ENCODE assay signal across 9 cellular contexts in the genomic region with DNA sequence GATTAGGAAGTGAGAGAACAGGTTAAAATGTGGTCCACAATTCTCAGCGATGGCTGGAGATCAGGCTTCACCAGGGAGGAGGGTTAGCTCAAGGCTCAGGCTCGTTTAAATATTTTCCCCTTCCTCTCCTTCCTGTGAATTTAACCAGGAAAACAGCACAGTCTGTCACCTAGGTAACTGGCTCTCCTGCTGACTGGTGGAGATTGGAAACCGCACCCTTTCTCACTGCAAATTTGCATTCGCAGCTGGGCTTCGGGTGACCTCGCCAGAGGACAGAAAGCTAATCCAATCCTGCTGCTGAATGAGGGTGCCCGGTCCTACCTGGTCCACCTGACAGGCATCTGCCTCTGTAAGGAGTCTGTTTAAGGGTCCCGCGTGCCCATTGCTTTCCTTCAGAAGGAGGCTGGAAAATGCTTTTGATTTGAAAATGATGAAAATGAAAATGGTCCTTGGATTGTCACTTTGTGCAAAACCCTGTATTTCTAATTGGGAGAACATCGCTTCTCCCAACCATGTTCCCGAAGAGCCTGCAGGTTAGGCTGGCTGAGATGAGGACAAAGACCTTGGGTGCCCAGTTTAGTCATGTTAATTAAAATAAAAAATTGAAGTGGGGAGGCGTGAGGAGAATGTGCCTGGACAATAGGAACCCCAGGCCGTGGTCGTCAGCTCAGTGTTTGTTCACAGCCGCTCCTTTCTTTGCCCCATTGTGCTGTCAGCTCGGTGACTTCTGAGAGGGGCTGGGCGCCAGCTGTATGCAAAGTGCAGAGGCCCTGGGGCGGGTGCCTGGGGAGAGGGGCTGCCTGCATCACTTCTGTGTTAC. TPM values are rescaled to one million over a fixed set of nuclear protein-coding genes. Genes with fewer than 3 reads are reported as not detected.
A peak's percentile ranks its signal among the peaks of the same experiment; 100 is the strongest.
DNase-seq lines count a peak whose midpoint lies in the region; ATAC-seq and TF ChIP-seq lines count a peak whose summit lies in the region.
"Had no signal": no experiment of that assay in that cellular context is flagged by ENCODE, and none has a peak within 500 bp of the region (broad histone marks: within the 10 kb centered on the region; RNA-seq: fewer than 3 reads in every experiment).

No MANE protein-coding gene starts in this region.

- intact Hi-C loops in transverse colon (cut with DNase I; ENCODE audit: low total_unique reads): no loop called here
- intact Hi-C loops in CD4-positive, alpha-beta memory T cell (cut with micrococcal nuclease): no loop called here

- no peak overlapping the region for H3K27ac Mint-ChIP-seq in CD4-positive, alpha-beta memory T cell

- no peaks in the 10 kb centered on the region for H3K36me3 ChIP-seq in transverse colon
- H3K36me3 ChIP-seq in CD4-positive, alpha-beta memory T cell (ENCODE audit: insufficient read depth, low read length): no peaks in the 10 kb centered on the region
- H3K36me3 ChIP-seq: ascending aorta, neutrophil had no signal

- H3K4me3 ChIP-seq in fibroblast of villous mesenchyme (ENCODE audit: low read depth, low read length): no peak overlapping the region
- H3K4me3 ChIP-seq in transverse colon: no peak overlapping the region
- no peak overlapping the region for H3K4me3 ChIP-seq in CD4-positive, alpha-beta memory T cell (ENCODE audit: low read length in 2 of 2)
- H3K4me3 ChIP-seq: ascending aorta had no signal

- CTCF ChIA-PET in CD4-positive, alpha-beta memory T cell (lab: Charles Lee; ENCODE audit: partially characterized antibody): interaction anchor here (0.6 to 1.9 kb wide), 4 partner anchors 8 to 324 kb away, joined by 3 to 5 read pairs (median 4); no protein-coding TSS in a partner anchor

- no peaks in the 10 kb centered on the region for H3K9me3 Mint-ChIP-seq in CD4-positive, alpha-beta memory T cell

- no peak for TF ChIP-seq CTCF in fibroblast of villous mesenchyme (IDR thresholded peaks at IDR 0.05; ENCODE audit: insufficient read depth, low read depth, low read length)
- no peak for TF ChIP-seq CTCF in transverse colon (IDR thresholded peaks at IDR 0.05)

- WGBS in transverse colon (ENCODE audit: low coverage in 1 of 2), 2 donors: 34 to 35% methylated on average over 11 to 18 of the region's 18 CpGs

- no peak for TF ChIP-seq POLR2A in transverse colon (IDR thresholded peaks at IDR 0.05)

- H3K27me3 Mint-ChIP-seq in CD4-positive, alpha-beta memory T cell: peaks cover 0 to 8% of the 10 kb centered on the region in 2 donors

- DNase-seq in LHCN-M2 (ENCODE audit: low read depth) (peak; percentile 23), NCI-H774 (lab: John Stamatoyannopoulos, UW) (peak; percentile 94), fibroblast of villous mesenchyme (ENCODE audit: low read depth) (peak; percentile 28), transverse colon (peak; percentile 31)
- DNase-seq in CD4-positive, alpha-beta memory T cell: no peak

- no peak overlapping the region for H3K4me3 Mint-ChIP-seq in CD4-positive, alpha-beta memory T cell

- in situ Hi-C loops in transverse colon (cut with MboI; ENCODE audit: low pct_ligation_motif_present in 1 of 4, low pct_unique_long_range_greater_than_20kb in 1 of 4, low sequenced_read_pairs in 3 of 4): loop anchor here in 1 of 4 donors (25.0 kb wide), 1 partner anchor 525 kb away; no protein-coding TSS in a partner anchor

- POLR2A ChIA-PET in CD4-positive, alpha-beta memory T cell (lab: Charles Lee; ENCODE audit: partially characterized antibody): no interaction called here

- ATAC-seq in GM21576 (IDR thresholded peaks at IDR 0.05; ENCODE audit: unreplicated experiment) (no peak), HG03135 (IDR thresholded peaks at IDR 0.05; ENCODE audit: unreplicated experiment) (no peak)

- no peaks in the 10 kb centered on the region for H3K36me3 Mint-ChIP-seq in CD4-positive, alpha-beta memory T cell

- TF ChIP-seq EP300 in transverse colon (IDR thresholded peaks at IDR 0.05; ENCODE audit: low read depth): no peak

- no peaks in the 10 kb centered on the region for H3K27me3 ChIP-seq in transverse colon
- H3K27me3 ChIP-seq in CD4-positive, alpha-beta memory T cell (ENCODE audit: insufficient read depth, low read length): peaks cover 4% of the 10 kb centered on the region
- H3K27me3 ChIP-seq: ascending aorta had no signal

- no peak overlapping the region for H3K27ac ChIP-seq in transverse colon
- H3K27ac ChIP-seq in CD4-positive, alpha-beta memory T cell (ENCODE audit: low read depth, low read length): no peak overlapping the region
- H3K27ac ChIP-seq: ascending aorta, neutrophil had no signal

- no peaks in the 10 kb centered on the region for H3K9me3 ChIP-seq in transverse colon
- H3K9me3 ChIP-seq in CD4-positive, alpha-beta memory T cell (ENCODE audit: control insufficient read depth in 1 of 2, low read length in 2 of 2): no peaks in the 10 kb centered on the region
- H3K9me3 ChIP-seq: ascending aorta, neutrophil had no signal

- peaks cover 0 to 7% (median under 1%) of the 10 kb centered on the region in 4 donors for H3K4me1 Mint-ChIP-seq in CD4-positive, alpha-beta memory T cell

- H3K4me1 ChIP-seq in transverse colon: no peaks in the 10 kb centered on the region
- no peaks in the 10 kb centered on the region for H3K4me1 ChIP-seq in CD4-positive, alpha-beta memory T cell (ENCODE audit: insufficient read depth, low read length)
- H3K4me1 ChIP-seq: ascending aorta had no signal

RNA-seq across cellular contexts. Expression of gene MTCL1, which starts 43.4 kb away (rescaled TPM):
- 16.1 and 19.3 TPM in 2 replicates for total RNA-seq in LHCN-M2 (2014; rRNA removed)
- polyA plus RNA-seq in LHCN-M2 (2012): 13.4 TPM
- total RNA-seq in fibroblast of villous mesenchyme: 59.6 and 80.5 TPM in 2 replicates
- 10 to 100 TPM; 12.3 to 35.9 (median 26.1) TPM for total RNA-seq in transverse colon
- total RNA-seq in CD4-positive, alpha-beta memory T cell: under 1 TPM; 0.29 to 0.36 TPM
- not detected for polyA plus RNA-seq in CD4-positive, alpha-beta memory T cell

RNA-seq across cellular contexts. Expression of gene RAB12, which starts 52.7 kb away (rescaled TPM):
- 46.4 and 53.0 TPM in 2 replicates for total RNA-seq in LHCN-M2 (2014; rRNA removed)
- polyA plus RNA-seq in LHCN-M2 (2012): 20.3 TPM
- 49.6 and 64.8 TPM in 2 replicates for total RNA-seq in fibroblast of villous mesenchyme
- total RNA-seq in transverse colon: 10 to 100 TPM in 3 of 4 donors, 1 to 10 TPM in 1; 6.7 to 40.3 (median 23.7) TPM
- total RNA-seq in CD4-positive, alpha-beta memory T cell: 10 to 100 TPM; 20.7 to 20.8 TPM
- polyA plus RNA-seq in CD4-positive, alpha-beta memory T cell: under 1 TPM; 0.11 to 0.36 TPM

Comparison
In these comparisons a context has a peak if more than half of its experiments do, and no peak if none do; other contexts are left out.
1. DNase-seq: peak in LHCN-M2 (single experiment), NCI-H774 (single experiment), fibroblast of villous mesenchyme (single experiment) and transverse colon (single experiment); none in CD4-positive, alpha-beta memory T cell (0 of 5).
2. RNA of gene MTCL1, which starts 43.4 kb away (total RNA-seq): 59.6 to 80.5 TPM in fibroblast of villous mesenchyme, 12.3 to 35.9 TPM in transverse colon and 16.1 to 19.3 TPM in LHCN-M2; 0.29 to 0.36 TPM in CD4-positive, alpha-beta memory T cell; every median in the first group is over 4 times any median in the second.